In genomic region chr7:144500225-144500624, GRCh38 we compare ENCODE assay signal across 30 cellular contexts.
"Had no signal": no experiment of that assay in that cellular context is flagged by ENCODE, and none has a peak within 500 bp of the region (broad histone marks: within the 10 kb centered on the region; RNA-seq: fewer than 3 reads in every experiment).

No MANE protein-coding gene starts in this region.

- H3K27ac ChIP-seq: neural progenitor cell, ovary, parathyroid adenoma, prostate gland, right lobe of liver, sigmoid colon, skin epidermis, spleen, suprapubic skin, testis, tibial artery, transverse colon, upper lobe of right lung, uterus had no signal

- H3K36me3 ChIP-seq: neural progenitor cell, ovary, prostate gland, right lobe of liver, sigmoid colon, spleen, suprapubic skin, tibial artery, transverse colon, upper lobe of right lung, uterus had no signal

- H2AFZ ChIP-seq: neural progenitor cell, parathyroid adenoma had no signal

- H3K4me3 ChIP-seq: neural progenitor cell, ovary, prostate gland, right lobe of liver, sigmoid colon, skin epidermis, smooth muscle cell, spleen, suprapubic skin, testis, tibial artery, transverse colon, upper lobe of right lung, uterus had no signal

- ATAC-seq: naive thymus-derived CD4-positive, alpha-beta T cell; natural killer cell; right cardiac atrium; right lobe of liver; stimulated activated memory B cell treated with anti-CD40 and anti-IgM and Interleukin-4, amounts not matched to agents 10 μg/mL and 1 μg/mL and 100 μg/mL, for 72 hours; stimulated activated naive CD8-positive, alpha-beta T cell treated with anti-CD3 and anti-CD28 coated beads, Interleukin-15, amount 100 ng/mL, for 72 hours; stimulated activated naive CD8-positive, alpha-beta T cell treated with anti-CD3 and anti-CD28 coated beads, Interleukin-15, Interleukin-2, amounts not matched to agents 100 U/mL and 50 U/mL, for 24 hours; upper lobe of right lung had no signal

- H3K79me2 ChIP-seq: parathyroid adenoma had no signal

- H3K27me3 ChIP-seq: neural progenitor cell, ovary, right lobe of liver, sigmoid colon, spleen, suprapubic skin, testis, tibial artery, transverse colon, upper lobe of right lung, uterus had no signal

- H3K9ac ChIP-seq: neural progenitor cell, parathyroid adenoma had no signal

- H3K4me1 ChIP-seq: parathyroid adenoma, prostate gland, right lobe of liver, sigmoid colon, spleen, suprapubic skin, testis, transverse colon, upper lobe of right lung, uterus had no signal

- DNase-seq: naive thymus-derived CD4-positive, alpha-beta T cell; natural killer cell; occipital lobe; ovary; posterior cingulate gyrus; right cardiac atrium; right lobe of liver; sigmoid colon; spleen; stimulated activated CD4-positive, alpha-beta T cell treated with anti-CD3 and anti-CD28 coated beads, Interleukin-12 subunit alpha, Interleukin-12 subunit beta, amount 100 ng/mL, for 4 hours; stimulated activated CD4-positive, alpha-beta T cell treated with anti-CD3 and anti-CD28 coated beads, Interleukin-1b, Interleukin-23, amount 100 ng/mL, for 48 hours; stimulated activated CD4-positive, alpha-beta T cell treated with anti-CD3 and anti-CD28 coated beads, Interleukin-4, amount 100 ng/mL, for 1 hour; stimulated activated CD4-positive, alpha-beta T cell treated with anti-CD3 and anti-CD28 coated beads, Interleukin-4, amount 100 ng/mL, for 4 hours; stimulated activated CD8-positive, alpha-beta memory T cell treated with anti-CD3 and anti-CD28 coated beads, Interleukin-4, amount 100 ng/mL, for 48 hours; stimulated activated naive CD4-positive, alpha-beta T cell; stimulated activated naive CD8-positive, alpha-beta T cell treated with anti-CD3 and anti-CD28 coated beads, Interleukin-15, amount 100 ng/mL, for 72 hours; stimulated activated naive CD8-positive, alpha-beta T cell treated with anti-CD3 and anti-CD28 coated beads, Interleukin-15, Interleukin-2, amounts not matched to agents 100 U/mL and 50 U/mL, for 24 hours; substantia nigra; testis; tibial artery; transverse colon; upper lobe of right lung; uterus had no signal

- H3K9me3 ChIP-seq: ovary, prostate gland, right lobe of liver, sigmoid colon, suprapubic skin, testis, transverse colon, upper lobe of right lung, uterus had no signal

- H3K4me2 ChIP-seq: neural progenitor cell, smooth muscle cell had no signal
